Comparison of ENCODE assay signal across 9 cellular contexts in genomic region chr6:33860706-33861474, GRCh38. TPM values are rescaled to one million over a fixed set of nuclear protein-coding genes. Genes with fewer than 3 reads are reported as not detected.
DNase-seq lines count a peak whose midpoint lies in the region; ATAC-seq and TF ChIP-seq lines count a peak whose summit lies in the region.
"Had no signal": no experiment of that assay in that cellular context is flagged by ENCODE, and none has a peak within 500 bp of the region (broad histone marks: within the 10 kb centered on the region; RNA-seq: fewer than 3 reads in every experiment).

No MANE protein-coding gene starts in this region.

- H3K4me3 ChIP-seq in CD4-positive, alpha-beta memory T cell (ENCODE audit: low read length in 2 of 2), result no peak overlapping the region
- H3K4me3 ChIP-seq in Jurkat, Clone E6-1 (ENCODE audit: low read length), result no peak overlapping the region
- no peak overlapping the region for H3K4me3 ChIP-seq in fibroblast of pulmonary artery (replicated peaks; ENCODE audit: low read depth, low read length)

- TF ChIP-seq CTCF in fibroblast of pulmonary artery (IDR thresholded peaks at IDR 0.05; ENCODE audit: low read length, missing control alignments) (no peak), natural killer cell (IDR thresholded peaks at IDR 0.05) (no peak)

- H3K4me3 Mint-ChIP-seq in CD4-positive, alpha-beta memory T cell, result peak overlapping the region in 7 of 8 donors; percentile 1 to 75 (median 57)
- no peak overlapping the region for H3K4me3 Mint-ChIP-seq in natural killer cell
- H3K4me3 Mint-ChIP-seq: activated T-cell treated with anti-CD3 and anti-CD28 coated beads, Interleukin-2, amount 50 U/mL, for 4 hours had no signal

- peak overlapping the region in 2 of 7 donors; percentile 26 to 43 for H3K27ac Mint-ChIP-seq in CD4-positive, alpha-beta memory T cell
- no peak overlapping the region for H3K27ac Mint-ChIP-seq in natural killer cell

- POLR2A ChIA-PET in CD4-positive, alpha-beta memory T cell (lab: Charles Lee; ENCODE audit: partially characterized antibody), result interaction anchor here (0.8 to 3.0 kb wide), 11 partner anchors 8 to 92 kb away, joined by 3 to 19 read pairs (median 4); partner anchors contain the start of gene LEMD2

- no peaks in the 10 kb centered on the region for H3K9me3 Mint-ChIP-seq in CD4-positive, alpha-beta memory T cell
- H3K9me3 Mint-ChIP-seq in natural killer cell, result no peaks in the 10 kb centered on the region

- intact Hi-C loops in CD4-positive, alpha-beta memory T cell (cut with micrococcal nuclease), result no loop called here
- intact Hi-C loops in natural killer cell (cut with micrococcal nuclease), result no loop called here

- H3K4me1 Mint-ChIP-seq in CD4-positive, alpha-beta memory T cell, result peaks cover 40 to 84% (median 59%) of the 10 kb centered on the region in 4 donors
- H3K4me1 Mint-ChIP-seq in natural killer cell, result peaks cover 48 to 53% of the 10 kb centered on the region in 2 donors

- no peaks in the 10 kb centered on the region for H3K36me3 Mint-ChIP-seq in CD4-positive, alpha-beta memory T cell
- H3K36me3 Mint-ChIP-seq in natural killer cell, result no peaks in the 10 kb centered on the region

- CTCF ChIA-PET in CD4-positive, alpha-beta memory T cell (lab: Charles Lee; ENCODE audit: partially characterized antibody), result interaction anchor here (0.8 to 2.5 kb wide), 8 partner anchors 21 to 167 kb away, joined by 3 to 15 read pairs (median 3); no protein-coding TSS in a partner anchor

- DNase-seq in CD4-positive, alpha-beta memory T cell, result peak; percentile 44 to 59 (median 53)
- DNase-seq in Jurkat, Clone E6-1 (ENCODE audit: low read depth, low spot score), result peak; percentile 36
- DNase-seq in T-helper 9 cell, result peak; percentile 12
- peak; percentile 44 for DNase-seq in fibroblast of pulmonary artery (ENCODE audit: low read depth)
- no peak for DNase-seq in stimulated activated CD8-positive, alpha-beta memory T cell treated with anti-CD3 and anti-CD28 coated beads, Interleukin-4, amount 100 ng/mL, for 48 hours
- no peak for DNase-seq in middle frontal gyrus (ENCODE audit: extremely low spot score, low spot score)
- no peak for DNase-seq in natural killer cell
- DNase-seq in COLO829 (ENCODE audit: low spot score), result no peak
- DNase-seq: activated T-cell treated with anti-CD3 and anti-CD28 coated beads, Interleukin-2, amount 50 U/mL, for 4 hours had no signal

- no peaks in the 10 kb centered on the region for H3K36me3 ChIP-seq in CD4-positive, alpha-beta memory T cell (ENCODE audit: insufficient read depth, low read length)

- no peaks in the 10 kb centered on the region for H3K27me3 ChIP-seq in CD4-positive, alpha-beta memory T cell (ENCODE audit: insufficient read depth, low read length)

- peaks cover 0 to 3% of the 10 kb centered on the region in 2 donors for H3K27me3 Mint-ChIP-seq in CD4-positive, alpha-beta memory T cell
- H3K27me3 Mint-ChIP-seq in natural killer cell (ENCODE audit: low read depth in 2 of 2), result peaks cover 55 to 62% of the 10 kb centered on the region in 2 donors

- H3K4me1 ChIP-seq in CD4-positive, alpha-beta memory T cell (ENCODE audit: insufficient read depth, low read length), result peaks cover 70% of the 10 kb centered on the region

- H3K9me3 ChIP-seq in CD4-positive, alpha-beta memory T cell (ENCODE audit: control insufficient read depth in 1 of 2, low read length in 2 of 2), result no peaks in the 10 kb centered on the region

- ATAC-seq in natural killer cell, result no peak

- no peak overlapping the region for H3K27ac ChIP-seq in CD4-positive, alpha-beta memory T cell (ENCODE audit: low read depth, low read length)

RNA-seq across cellular contexts. Expression of gene MLN, which starts 57.1 kb away (rescaled TPM):
- total RNA-seq in CD4-positive, alpha-beta memory T cell, result not detected
- not detected for polyA plus RNA-seq in CD4-positive, alpha-beta memory T cell
- polyA plus RNA-seq in Jurkat, Clone E6-1 (2012; ENCODE audit: insufficient read depth, insufficient read length), result not detected
- not detected for total RNA-seq in natural killer cell
- total RNA-seq: activated T-cell treated with anti-CD3 and anti-CD28 coated beads, Interleukin-2, amount 50 U/mL, for 4 hours had no signal

Comparison
In these comparisons a context has a peak if more than half of its experiments do, and no peak if none do; other contexts are left out.
1. DNase-seq: peak in CD4-positive, alpha-beta memory T cell (5 of 5), Jurkat, Clone E6-1 (single experiment), T-helper 9 cell (single experiment) and fibroblast of pulmonary artery (single experiment); none in stimulated activated CD8-positive, alpha-beta memory T cell treated with anti-CD3 and anti-CD28 coated beads, Interleukin-4, amount 100 ng/mL, for 48 hours (single experiment), middle frontal gyrus (single experiment), natural killer cell (single experiment) and COLO829 (single experiment).